13 cellular contexts compared by ENCODE assay signal in the genomic region with DNA sequence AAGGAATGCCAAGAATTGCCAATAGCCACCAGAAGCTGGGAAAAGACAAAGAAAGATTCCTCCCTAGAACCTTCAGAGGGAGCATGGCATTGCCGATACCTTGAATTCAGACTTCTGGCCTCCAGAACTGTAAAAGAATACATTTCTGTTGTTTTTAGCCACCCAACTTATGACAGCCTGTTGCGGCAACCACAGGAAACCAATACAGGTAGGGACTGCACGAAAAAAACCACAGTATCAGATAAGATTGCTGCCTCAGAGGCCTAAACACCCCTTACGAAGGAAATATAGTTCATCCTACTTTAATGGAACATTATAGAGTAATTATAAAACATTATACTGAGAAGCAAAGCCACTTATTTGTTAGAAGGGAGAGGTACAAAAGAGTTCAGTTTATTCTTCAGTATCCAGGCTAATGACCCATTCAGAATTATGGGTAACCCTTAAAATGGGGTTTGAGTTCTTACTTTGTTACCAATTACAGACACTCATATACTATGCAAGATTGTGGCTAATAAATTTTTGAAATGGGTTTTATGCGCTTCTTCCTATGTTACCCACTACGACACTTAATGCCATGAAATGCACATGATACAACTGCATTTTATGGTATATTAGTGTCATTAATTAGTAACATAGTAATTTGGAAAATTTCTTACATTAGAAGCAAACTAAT. TPM values are rescaled to one million over a fixed set of nuclear protein-coding genes. Genes with fewer than 3 reads are reported as not detected.
DNase-seq lines count a peak whose midpoint lies in the region; ATAC-seq, FAIRE-seq and TF ChIP-seq lines count a peak whose summit lies in the region.
"Had no signal": no experiment of that assay in that cellular context is flagged by ENCODE, and none has a peak within 500 bp of the region (broad histone marks: within the 10 kb centered on the region; RNA-seq: fewer than 3 reads in every experiment).

No MANE protein-coding gene starts in this region.

- no peak overlapping the region for H3K18ac ChIP-seq in mesendoderm (ENCODE audit: low read length)

- H3K27me3 ChIP-seq in HL-60 (ENCODE audit: insufficient read depth, poor library complexity, severe bottlenecking) = no peaks in the 10 kb centered on the region
- H3K27me3 ChIP-seq in mesendoderm (ENCODE audit: insufficient read depth, low read length, poor library complexity) = no peaks in the 10 kb centered on the region

- H2BK15ac ChIP-seq in mesendoderm (replicated peaks; ENCODE audit: low read depth) = no peak overlapping the region

- CTCF ChIA-PET in A549 (lab: Yijun Ruan, JAX) = no interaction called here

- POLR2A ChIA-PET in A549 (lab: Yijun Ruan, JAX) = no interaction called here

- no peak overlapping the region for H3K9ac ChIP-seq in mesendoderm (ENCODE audit: low read length)

- H3K27ac ChIP-seq in A549 (no peak overlapping the region), HL-60 (replicated peaks) (no peak overlapping the region), mesendoderm (ENCODE audit: low read depth, low read length) (no peak overlapping the region)

- TF ChIP-seq POLR2A in A549 (IDR thresholded peaks at IDR 0.05; ENCODE audit: low read length) = no peak

- no peak overlapping the region for H3K4ac ChIP-seq in mesendoderm (ENCODE audit: low read depth, low read length)

- TF ChIP-seq RAD21 in A549 (conservative IDR thresholded peaks at IDR 0.05 in 1 of 2, IDR thresholded peaks at IDR 0.05 in 1 of 2) = no peak

- no peak overlapping the region for H2AK5ac ChIP-seq in mesendoderm (ENCODE audit: low read length)

- ATAC-seq in A549 (no peak), GM21526 (IDR thresholded peaks at IDR 0.05; ENCODE audit: low FRiP score, unreplicated experiment) (no peak), HG02938 (IDR thresholded peaks at IDR 0.05; ENCODE audit: unreplicated experiment) (no peak)
- ATAC-seq: left ventricle myocardium superior had no signal

- peaks cover 6% of the 10 kb centered on the region; the same call in 2 of the 3 replicates for H3K4me1 ChIP-seq in A549
- no peaks in the 10 kb centered on the region for H3K4me1 ChIP-seq in mesendoderm (ENCODE audit: control insufficient read depth, low read depth, low read length)

- DNase-seq in A549 (ENCODE audit: low read depth in 1 of 2, low spot score in 1 of 2) = no peak
- peak; percentile 2 to 15 for DNase-seq in HL-60 (ENCODE audit: low read depth in 1 of 2, low spot score in 1 of 2)
- peak; percentile 4 for DNase-seq in activated T-cell treated with anti-CD3 and anti-CD28 coated beads for 4 hours
- DNase-seq in mesendoderm = peak; percentile 62
- DNase-seq in DMS79 treated with DMSO at 0.1 percent for 48 hours (lab: John Stamatoyannopoulos, UW) = no peak
- no peak for DNase-seq in middle frontal gyrus (ENCODE audit: extremely low spot score, low spot score)
- DNase-seq: GDM1, left ventricle myocardium superior, NCI-H1694 treated with DMSO at 0.1 percent for 48 hours, occipital lobe had no signal

- no peak overlapping the region for H4K8ac ChIP-seq in mesendoderm (ENCODE audit: low read depth, low read length)

- 74% methylated on average over 6 of the region's 6 CpGs for WGBS in A549 (ENCODE audit: missing lambda C conversion rate)
- no CpG with 5 or more reads among the region's 6 CpGs for WGBS in mesendoderm (ENCODE audit: extremely low coverage, insufficient coverage, low lambda C conversion rate)

- no peaks in the 10 kb centered on the region for H3K36me3 ChIP-seq in mesendoderm (ENCODE audit: control insufficient read depth, insufficient read depth, low read length)

- H3K4me2 ChIP-seq in A549 (no peak overlapping the region), mesendoderm (ENCODE audit: low read length) (no peak overlapping the region)

- no peak overlapping the region for H2BK5ac ChIP-seq in mesendoderm (ENCODE audit: low read length)

- H2BK120ac ChIP-seq in mesendoderm (ENCODE audit: low read depth, low read length) = no peak overlapping the region

- TF ChIP-seq CTCF in A549 (IDR thresholded peaks at IDR 0.05) (no peak), HL-60 (IDR thresholded peaks at IDR 0.05; ENCODE audit: insufficient read depth, low read length) (no peak)

- peak; percentile 88 for FAIRE-seq in A549 (lab: Jason Lieb, UNC)
- FAIRE-seq: TTC549 had no signal

- no peak overlapping the region for H3K56ac ChIP-seq in mesendoderm (ENCODE audit: low read length)

- H3K23ac ChIP-seq in mesendoderm (ENCODE audit: low read length) = no peak overlapping the region

- no peak for TF ChIP-seq EP300 in A549 (IDR thresholded peaks at IDR 0.05)

- H3K79me1 ChIP-seq in mesendoderm (ENCODE audit: low read length) = no peaks in the 10 kb centered on the region

- H3K79me2 ChIP-seq in mesendoderm (ENCODE audit: control insufficient read depth, insufficient read depth, low read length) = no peaks in the 10 kb centered on the region

- no peaks in the 10 kb centered on the region for H3K9me3 ChIP-seq in A549

- H3K4me3 ChIP-seq in A549 (no peak overlapping the region), HL-60 (replicated peaks; ENCODE audit: insufficient read depth, low read length) (no peak overlapping the region), mesendoderm (ENCODE audit: low read length) (no peak overlapping the region)

- H4K5ac ChIP-seq in mesendoderm (ENCODE audit: low read length) = no peak overlapping the region

TF ChIP-seq in A549, 52 proteins besides CTCF, POLR2A, EP300 and RAD21:
- TF ChIP-seq CHD4 (IDR thresholded peaks at IDR 0.05; ENCODE audit: borderline replicate concordance) (no peak), FOXS1 (CRISPR knock-in tag; IDR thresholded peaks at IDR 0.05) (no peak), MYC (IDR thresholded peaks at IDR 0.05; ENCODE audit: borderline replicate concordance, low read length) (no peak), CBX8 (IDR thresholded peaks at IDR 0.05) (no peak), CBX2 (IDR thresholded peaks at IDR 0.05; ENCODE audit: borderline replicate concordance, low read depth) (no peak), RFX5 (IDR thresholded peaks at IDR 0.05) (no peak), HDAC2 (IDR thresholded peaks at IDR 0.05) (no peak), ESRRA (IDR thresholded peaks at IDR 0.05; ENCODE audit: borderline replicate concordance, low read length) (no peak), NR3C1 (IDR thresholded peaks at IDR 0.05) (no peak), RARB (CRISPR knock-in tag; IDR thresholded peaks at IDR 0.05) (no peak), FOSB (CRISPR knock-in tag; IDR thresholded peaks at IDR 0.05) (no peak), EHF (CRISPR knock-in tag; IDR thresholded peaks at IDR 0.05) (no peak), ZNF302 (CRISPR knock-in tag; IDR thresholded peaks at IDR 0.05) (no peak), BHLHE40 (IDR thresholded peaks at IDR 0.05; ENCODE audit: low read depth, low read length) (no peak)
- TF ChIP-seq, protein P1, sequence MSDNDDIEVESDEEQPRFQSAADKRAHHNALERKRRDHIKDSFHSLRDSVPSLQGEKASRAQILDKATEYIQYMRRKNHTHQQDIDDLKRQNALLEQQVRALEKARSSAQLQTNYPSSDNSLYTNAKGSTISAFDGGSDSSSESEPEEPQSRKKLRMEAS (IDR thresholded peaks at IDR 0.05) = no peak
- TF ChIP-seq, protein P2, sequence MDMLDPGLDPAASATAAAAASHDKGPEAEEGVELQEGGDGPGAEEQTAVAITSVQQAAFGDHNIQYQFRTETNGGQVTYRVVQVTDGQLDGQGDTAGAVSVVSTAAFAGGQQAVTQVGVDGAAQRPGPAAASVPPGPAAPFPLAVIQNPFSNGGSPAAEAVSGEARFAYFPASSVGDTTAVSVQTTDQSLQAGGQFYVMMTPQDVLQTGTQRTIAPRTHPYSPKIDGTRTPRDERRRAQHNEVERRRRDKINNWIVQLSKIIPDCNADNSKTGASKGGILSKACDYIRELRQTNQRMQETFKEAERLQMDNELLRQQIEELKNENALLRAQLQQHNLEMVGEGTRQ (IDR thresholded peaks at IDR 0.05) = no peak
- TF ChIP-seq, protein P3, sequence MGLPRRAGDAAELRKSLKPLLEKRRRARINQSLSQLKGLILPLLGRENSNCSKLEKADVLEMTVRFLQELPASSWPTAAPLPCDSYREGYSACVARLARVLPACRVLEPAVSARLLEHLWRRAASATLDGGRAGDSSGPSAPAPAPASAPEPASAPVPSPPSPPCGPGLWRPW (IDR thresholded peaks at IDR 0.05) = no peak

RNA-seq across cellular contexts. Expression of a gene that starts 37.4 kb away (rescaled TPM):
- polyA plus RNA-seq in A549 (2011; rRNA removed) = 0.59 and 0.61 TPM in 2 replicates
- 0.12 and 0.18 TPM in 2 replicates for polyA plus RNA-seq in A549 (2012; cell fraction: cytosol; rRNA removed)
- 0.34 and 0.38 TPM in 2 replicates for polyA plus RNA-seq in A549 (2012; cell fraction: nucleus; rRNA removed)
- polyA plus RNA-seq in A549 (2017; fragmentation: RNase III; extraction: RNeasy Plus Mini Kit Qiagen cat#74134 plus additional on column Dnase treatment) = 0.34 to 0.37 TPM (median 0.37 TPM) in 3 replicates
- polyA minus RNA-seq in A549 (2011; rRNA and poly(A)+ RNA removed) = 0.91 and 0.97 TPM in 2 replicates
- polyA plus RNA-seq in mesendoderm (2013, experiment 1 of 2) = 0.41 TPM
- 0.41 TPM for polyA plus RNA-seq in mesendoderm (2013, experiment 2 of 2)

RNA-seq across cellular contexts. Expression of a gene that starts 39.7 kb away (rescaled TPM):
- polyA plus RNA-seq in A549 (2011; rRNA removed) (9.2 and 11.1 TPM in 2 replicates), A549 (2017; fragmentation: RNase III; extraction: RNeasy Plus Mini Kit Qiagen cat#74134 plus additional on column Dnase treatment) (4.2 to 5.1 TPM (median 4.5 TPM) in 3 replicates)
- 0.90 and 0.97 TPM in 2 replicates for polyA plus RNA-seq in A549 (2012; cell fraction: cytosol; rRNA removed)
- 1.0 and 1.6 TPM in 2 replicates for polyA plus RNA-seq in A549 (2012; cell fraction: nucleus; rRNA removed)
- 3.4 and 4.1 TPM in 2 replicates for polyA minus RNA-seq in A549 (2011; rRNA and poly(A)+ RNA removed)
- 2.4 TPM for polyA plus RNA-seq in mesendoderm (2013, experiment 1 of 2)
- 2.4 TPM for polyA plus RNA-seq in mesendoderm (2013, experiment 2 of 2)

RNA-seq across cellular contexts. Expression of a gene that starts 40.4 kb away (rescaled TPM):
- polyA plus RNA-seq in A549 (2011; rRNA removed) (9.7 and 10.7 TPM in 2 replicates), A549 (2017; fragmentation: RNase III; extraction: RNeasy Plus Mini Kit Qiagen cat#74134 plus additional on column Dnase treatment) (5.0 to 5.5 TPM (median 5.5 TPM) in 3 replicates)
- polyA plus RNA-seq in A549 (2012; cell fraction: cytosol; rRNA removed) = 2.0 and 2.4 TPM in 2 replicates
- 3.4 TPM in 2 replicates for polyA plus RNA-seq in A549 (2012; cell fraction: nucleus; rRNA removed)
- polyA minus RNA-seq in A549 (2011; rRNA and poly(A)+ RNA removed) = 7.2 and 7.4 TPM in 2 replicates
- polyA plus RNA-seq in mesendoderm (2013, experiment 1 of 2) = 2.1 TPM
- 2.3 TPM for polyA plus RNA-seq in mesendoderm (2013, experiment 2 of 2)

Comparison
In these comparisons a context has a peak if more than half of its experiments do, and no peak if none do; other contexts are left out.
1. DNase-seq: peak in HL-60 (2 of 2), activated T-cell treated with anti-CD3 and anti-CD28 coated beads for 4 hours (single experiment) and mesendoderm (single experiment); none in A549 (0 of 2), DMS79 treated with DMSO at 0.1 percent for 48 hours (single experiment) and middle frontal gyrus (single experiment).